ENCODE assay signal across 18 cellular contexts in the genomic region with DNA sequence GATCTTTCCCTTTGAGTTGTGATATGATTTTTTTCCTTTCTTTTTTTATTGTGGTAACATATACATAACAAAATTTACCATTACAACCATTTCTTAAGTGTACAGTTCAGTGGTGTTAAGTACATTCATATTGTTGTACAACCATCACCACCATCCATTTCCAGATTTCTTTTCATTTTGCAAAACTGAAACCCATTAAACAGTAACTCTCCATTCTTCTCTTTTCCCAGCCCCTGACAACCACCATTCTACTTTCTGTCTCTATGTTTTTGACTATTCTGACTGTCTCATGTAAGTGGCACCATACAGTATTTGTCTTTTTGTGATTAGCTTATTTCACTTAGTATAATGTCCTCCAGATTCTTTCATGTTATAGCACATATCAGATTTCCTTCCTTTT. TPM values are rescaled to one million over a fixed set of nuclear protein-coding genes. Genes with fewer than 3 reads are reported as not detected.
A peak's percentile ranks its signal among the peaks of the same experiment; 100 is the strongest.
DNase-seq lines count a peak whose midpoint lies in the region; ATAC-seq, FAIRE-seq and TF ChIP-seq lines count a peak whose summit lies in the region.
"Had no signal": no experiment of that assay in that cellular context is flagged by ENCODE, and none has a peak within 500 bp of the region (broad histone marks: within the 10 kb centered on the region; RNA-seq: fewer than 3 reads in every experiment).

No MANE protein-coding gene starts in this region.

- in situ Hi-C loops in GM12878 (cut with MboI) = loop anchor here (5.0 kb wide), 1 partner anchor 47 kb away; no protein-coding TSS in a partner anchor

- H3K9me3 Mint-ChIP-seq in activated CD8-positive, alpha-beta T cell treated with anti-CD3 and anti-CD28 coated beads for 36 hours = no peaks in the 10 kb centered on the region
- H3K9me3 Mint-ChIP-seq in activated CD8-positive, alpha-beta T cell treated with anti-CD3 and anti-CD28 coated beads, Interleukin-2, amount 10 ng/mL, durations not matched to agents 7 days and 5 days (ENCODE audit: insufficient read depth) = no peaks in the 10 kb centered on the region

- H3K27ac Mint-ChIP-seq in activated CD8-positive, alpha-beta T cell treated with anti-CD3 and anti-CD28 coated beads for 36 hours = peak overlapping the region; percentile 18
- no peak overlapping the region for H3K27ac Mint-ChIP-seq in activated CD8-positive, alpha-beta T cell treated with anti-CD3 and anti-CD28 coated beads, Interleukin-2, amount 10 ng/mL, durations not matched to agents 7 days and 5 days
- H3K27ac Mint-ChIP-seq: GM23338 had no signal

- no peak for DNase-seq in activated CD8-positive, alpha-beta T cell treated with anti-CD3 and anti-CD28 coated beads for 36 hours
- DNase-seq in activated CD8-positive, alpha-beta T cell treated with anti-CD3 and anti-CD28 coated beads, Interleukin-2, amount 10 ng/mL, durations not matched to agents 7 days and 5 days = no peak
- DNase-seq in GM12865 (ENCODE audit: low read depth) = peak; percentile 24
- no peak for DNase-seq in GM12878 (ENCODE audit: low read depth, low spot score)
- no peak for DNase-seq in NCI-H187 (lab: John Stamatoyannopoulos, UW)
- no peak for DNase-seq in amygdala (lab: John Stamatoyannopoulos, UW)
- no peak for DNase-seq in stimulated activated CD4-positive, alpha-beta T cell treated with anti-CD3 and anti-CD28 coated beads, Interleukin-4, amount 100 ng/mL, for 1 hour
- DNase-seq: 8988T, DMS79 treated with DMSO at 0.1 percent for 48 hours, HCEC 1CT, MV-4-11, NCI-H187 treated with DMSO at 0.1 percent for 48 hours, NCI-H226, NCI-H526 had no signal

- TF ChIP-seq RAD21 in GM12878 (IDR thresholded peaks at IDR 0.05; ENCODE audit: insufficient read depth, low read depth, low read length) = no peak

- no TSS peak for BruUV-seq in GM12878 (replicated peaks; lab: Mats Ljungman, UMichigan)

- peaks cover 0 to 3% of the 10 kb centered on the region in 2 experiments; a peak in 2 of 4 replicates for H3K36me3 ChIP-seq in GM12878 (ENCODE audit: control insufficient read depth in 2 of 2, insufficient read depth in 2 of 2, low read length in 1 of 2)

- FAIRE-seq in GM12878 (lab: Jason Lieb, UNC) = no peak
- FAIRE-seq: K562 had no signal

- H3K4me2 ChIP-seq in GM12878 (ENCODE audit: control insufficient read depth, insufficient read depth) = no peak overlapping the region
- H3K4me2 ChIP-seq: GM23338 had no signal

- no peak overlapping the region for H3K4me3 Mint-ChIP-seq in activated CD8-positive, alpha-beta T cell treated with anti-CD3 and anti-CD28 coated beads for 36 hours
- no peak overlapping the region for H3K4me3 Mint-ChIP-seq in activated CD8-positive, alpha-beta T cell treated with anti-CD3 and anti-CD28 coated beads, Interleukin-2, amount 10 ng/mL, durations not matched to agents 7 days and 5 days
- H3K4me3 Mint-ChIP-seq: CD14-positive monocyte, GM23338 had no signal

- no peak for TF ChIP-seq CTCF in activated CD8-positive, alpha-beta T cell treated with anti-CD3 and anti-CD28 coated beads for 36 hours (IDR thresholded peaks at IDR 0.05)
- TF ChIP-seq CTCF in GM12865 (IDR thresholded peaks at IDR 0.05; ENCODE audit: insufficient read depth, low read depth, low read length, missing control alignments) = no peak
- TF ChIP-seq CTCF in GM12878 (IDR thresholded peaks at IDR 0.05 in 2 of 3, conservative IDR thresholded peaks at IDR 0.05 in 1 of 3; ENCODE audit: control insufficient read depth in 2 of 3, extremely low read depth in 1 of 3, insufficient read depth in 1 of 3, low read depth in 3 of 3, low read length in 3 of 3) = no peak

- peaks cover 25% of the 10 kb centered on the region for H3K79me2 ChIP-seq in GM12878 (ENCODE audit: control insufficient read depth, insufficient read depth, low read length)

- H3K27me3 Mint-ChIP-seq in activated CD8-positive, alpha-beta T cell treated with anti-CD3 and anti-CD28 coated beads for 36 hours = no peaks in the 10 kb centered on the region
- no peaks in the 10 kb centered on the region for H3K27me3 Mint-ChIP-seq in activated CD8-positive, alpha-beta T cell treated with anti-CD3 and anti-CD28 coated beads, Interleukin-2, amount 10 ng/mL, durations not matched to agents 7 days and 5 days (ENCODE audit: low read depth)

- no peaks in the 10 kb centered on the region; the same call in 1 of the 3 replicates for H3K9me3 ChIP-seq in GM12878 (replicated peaks; ENCODE audit: control insufficient read depth, insufficient read depth, low read length)

- H3K4me1 Mint-ChIP-seq in activated CD8-positive, alpha-beta T cell treated with anti-CD3 and anti-CD28 coated beads for 36 hours (ENCODE audit: low read depth) = peaks cover 29% of the 10 kb centered on the region
- no peaks in the 10 kb centered on the region for H3K4me1 Mint-ChIP-seq in activated CD8-positive, alpha-beta T cell treated with anti-CD3 and anti-CD28 coated beads, Interleukin-2, amount 10 ng/mL, durations not matched to agents 7 days and 5 days (ENCODE audit: low read depth)
- H3K4me1 Mint-ChIP-seq: GM23338 had no signal

- no peak for TF ChIP-seq EP300 in GM12878 (IDR thresholded peaks at IDR 0.05; ENCODE audit: borderline replicate concordance in 1 of 2, control insufficient read depth in 1 of 2, low read depth in 2 of 2, low read length in 2 of 2)

- no peak overlapping the region for H2AFZ ChIP-seq in GM12878 (ENCODE audit: control insufficient read depth, low read depth, low read length)
- H2AFZ ChIP-seq: GM23338 had no signal

- H4K20me1 ChIP-seq in GM12878 (ENCODE audit: control insufficient read depth, insufficient read depth) = no peaks in the 10 kb centered on the region

- H3K4me3 ChIP-seq in GM12865 (ENCODE audit: low read depth, low read length) = no peak overlapping the region
- no peak overlapping the region for H3K4me3 ChIP-seq in GM12878
- H3K4me3 ChIP-seq: GM23338, K562 had no signal

- H3K9ac ChIP-seq in GM12878 (ENCODE audit: control insufficient read depth, insufficient read depth, low read length) = no peak overlapping the region

- TF ChIP-seq POLR2A in GM12878 (IDR thresholded peaks at IDR 0.05; ENCODE audit: low read depth, low read length) = no peak

- H3K27ac ChIP-seq in GM12878 (ENCODE audit: control insufficient read depth, insufficient read depth) = no peak overlapping the region

- intact Hi-C loops in activated CD8-positive, alpha-beta T cell treated with anti-CD3 and anti-CD28 coated beads for 36 hours (cut with micrococcal nuclease) = no loop called here
- intact Hi-C loops in GM12878 (cut with micrococcal nuclease; ENCODE audit: unreplicated experiment) = no loop called here

- POLR2A ChIA-PET in activated CD8-positive, alpha-beta T cell treated with anti-CD3 and anti-CD28 coated beads for 36 hours (lab: Charles Lee) = interaction anchor here (0.9 kb wide), 1 partner anchor 11 kb away, joined by 3 read pairs; no protein-coding TSS in a partner anchor
- POLR2A ChIA-PET in activated CD8-positive, alpha-beta T cell treated with anti-CD3 and anti-CD28 coated beads, Interleukin-2, amount 10 ng/mL, durations not matched to agents 7 days and 5 days (lab: Charles Lee) = no interaction called here
- POLR2A ChIA-PET in GM12878 (lab: Charles Lee) = interaction anchor here (0.7 kb wide), 1 partner anchor 17 kb away, joined by 3 read pairs; no protein-coding TSS in a partner anchor

- H3K4me1 ChIP-seq in GM12878 (ENCODE audit: control insufficient read depth, insufficient read depth, low read length) = no peaks in the 10 kb centered on the region

- peak; percentile 27 for ATAC-seq in activated CD8-positive, alpha-beta T cell treated with anti-CD3 and anti-CD28 coated beads for 36 hours
- no peak for ATAC-seq in activated CD8-positive, alpha-beta T cell treated with anti-CD3 and anti-CD28 coated beads, Interleukin-2, amount 10 ng/mL, durations not matched to agents 7 days and 5 days
- ATAC-seq in HG02938 (IDR thresholded peaks at IDR 0.05; ENCODE audit: unreplicated experiment) (peak; percentile 77), GM12878 (peak; percentile 54; the same call in 2 of the 3 replicates)
- ATAC-seq: GM23338 had no signal

- SMC1A ChIA-PET in GM12878 (lab: Charles Lee; ENCODE audit: uncharacterized antibody, unreplicated experiment) = interaction anchor here (1.0 to 3.8 kb wide), 5 partner anchors 9 to 63 kb away, joined by 3 to 14 read pairs (median 4); no protein-coding TSS in a partner anchor

- RAD21 ChIA-PET in GM12878 (lab: Charles Lee; ENCODE audit: unreplicated experiment) = interaction anchor here (1.4 kb wide), 1 partner anchor 11 kb away, joined by 3 read pairs; no protein-coding TSS in a partner anchor

- CTCF ChIA-PET in activated CD8-positive, alpha-beta T cell treated with anti-CD3 and anti-CD28 coated beads for 36 hours (lab: Charles Lee) = interaction anchor here (1.8 kb wide), 1 partner anchor 12 kb away, joined by 4 read pairs; no protein-coding TSS in a partner anchor
- CTCF ChIA-PET in activated CD8-positive, alpha-beta T cell treated with anti-CD3 and anti-CD28 coated beads, Interleukin-2, amount 10 ng/mL, durations not matched to agents 7 days and 5 days (lab: Charles Lee) = no interaction called here
- CTCF ChIA-PET in GM12878 (lab: Yijun Ruan, JAX) = interaction anchor here (0.6 kb wide), 1 partner anchor 90 kb away, joined by 3 read pairs; no protein-coding TSS in a partner anchor

- H3K27me3 ChIP-seq in GM12878 (replicated peaks in 1 of 2; ENCODE audit: control insufficient read depth in 2 of 2, insufficient read depth in 2 of 2, low read length in 1 of 2) = no peaks in the 10 kb centered on the region

- H3K36me3 Mint-ChIP-seq in activated CD8-positive, alpha-beta T cell treated with anti-CD3 and anti-CD28 coated beads for 36 hours (ENCODE audit: low read depth) = peaks cover 11% of the 10 kb centered on the region
- H3K36me3 Mint-ChIP-seq in activated CD8-positive, alpha-beta T cell treated with anti-CD3 and anti-CD28 coated beads, Interleukin-2, amount 10 ng/mL, durations not matched to agents 7 days and 5 days (ENCODE audit: low read depth) = peaks cover 13% of the 10 kb centered on the region

RNA-seq across cellular contexts. Expression of a gene that starts 30.3 kb away (rescaled TPM):
- total RNA-seq in activated CD8-positive, alpha-beta T cell treated with anti-CD3 and anti-CD28 coated beads for 36 hours = 10 to 100 TPM; 38.9 to 42.3 TPM
- total RNA-seq in activated CD8-positive, alpha-beta T cell treated with anti-CD3 and anti-CD28 coated beads, Interleukin-2, amount 10 ng/mL, durations not matched to agents 7 days and 5 days = 10 to 100 TPM; 59.3 to 65.1 TPM
- total RNA-seq in GM12878 (2013; cell fraction: nucleolus; rRNA removed) = 137 and 158 TPM in 2 replicates
- total RNA-seq in GM12878 (2014; rRNA removed) (33.6 and 37.3 TPM in 2 replicates), GM12878 (2014; rRNA removed; fragmentation: Illumina TruSeq; extraction: Trizol) (46.0 and 47.9 TPM in 2 replicates), GM12878 (2021) (30.3 and 32.7 TPM in 2 replicates)
- polyA plus RNA-seq in GM12878 (2011; ENCODE audit: low read depth) = 9.8 TPM
- polyA plus RNA-seq in GM12878 (2011; rRNA removed) (21.0 and 34.6 TPM in 2 replicates), GM12878 (2014; fragmentation: Illumina TruSeq; extraction: Trizol) (25.9 and 28.1 TPM in 2 replicates), GM12878 (2014; fragmentation: Nextera tagmentation; extraction: Ambion mirVana) (1 to 10 TPM; 5.2 to 6.7 TPM), GM12878 (2014; rRNA removed) (9.7 and 12.5 TPM in 2 replicates), GM12878 (2016; fragmentation: Nextera tagmentation; extraction: Ambion mirVana) (10 to 100 TPM; 21.4 to 24.9 TPM)
- 9.4 and 9.9 TPM in 2 replicates for polyA plus RNA-seq in GM12878 (2011; cell fraction: cytosol; rRNA removed)
- polyA plus RNA-seq in GM12878 (2011; cell fraction: nucleus; rRNA removed) = 18.9 and 22.7 TPM in 2 replicates
- polyA plus RNA-seq in GM12878 (2012) = 13.1 and 17.2 TPM in 2 replicates
- 45.8 and 53.3 TPM in 2 replicates for polyA minus RNA-seq in GM12878 (2011; rRNA and poly(A)+ RNA removed)
- 24.7 and 30.3 TPM in 2 replicates for polyA minus RNA-seq in GM12878 (2011; cell fraction: cytosol; rRNA and poly(A)+ RNA removed)
- 32.4 and 53.1 TPM in 2 replicates for polyA minus RNA-seq in GM12878 (2011; cell fraction: nucleus; rRNA and poly(A)+ RNA removed)
